In genomic region chr1:9115656-9116205, GRCh38 we compare ENCODE assay signal across 19 cellular contexts. TPM values are rescaled to one million over a fixed set of nuclear protein-coding genes. Genes with fewer than 3 reads are reported as not detected.
A peak's percentile ranks its signal among the peaks of the same experiment; 100 is the strongest.
DNase-seq lines count a peak whose midpoint lies in the region; ATAC-seq, FAIRE-seq and TF ChIP-seq lines count a peak whose summit lies in the region.
"Had no signal": no experiment of that assay in that cellular context is flagged by ENCODE, and none has a peak within 500 bp of the region (broad histone marks: within the 10 kb centered on the region; RNA-seq: fewer than 3 reads in every experiment).

No MANE protein-coding gene starts in this region.

- no peaks in the 10 kb centered on the region for H3K4me1 ChIP-seq in pancreas

- H3K4me3 ChIP-seq in LNCaP clone FGC (ENCODE audit: low read depth, low read length) (no peak overlapping the region), pancreas (no peak overlapping the region)

- peak; percentile 10 to 59 (median 46) for ATAC-seq in pancreas
- no peak for ATAC-seq in HG03571 (IDR thresholded peaks at IDR 0.05; ENCODE audit: unreplicated experiment)
- ATAC-seq: activated naive CD4-positive, alpha-beta T cell treated with anti-CD3 and anti-CD28 coated beads, Interleukin-2, amount 50 U/mL, for 72 hours; CD8-positive, alpha-beta T cell; stimulated activated naive CD8-positive, alpha-beta T cell treated with anti-CD3 and anti-CD28 coated beads, Interleukin-15, amount 100 ng/mL, for 72 hours had no signal

- H3K27me3 ChIP-seq in pancreas = no peaks in the 10 kb centered on the region

- TF ChIP-seq CTCF in LNCaP clone FGC (IDR thresholded peaks at IDR 0.05; ENCODE audit: control insufficient read depth, extremely low read depth, insufficient read depth) (no peak), pancreas (IDR thresholded peaks at IDR 0.05) (no peak), osteocyte (IDR thresholded peaks at IDR 0.05) (no peak)

- intact Hi-C loops in pancreas (cut with DNase I) = no loop called here

- H3K27me3 Mint-ChIP-seq in osteocyte (ENCODE audit: unreplicated experiment) = no peaks in the 10 kb centered on the region
- H3K27me3 Mint-ChIP-seq: naive B cell; stimulated activated naive CD8-positive, alpha-beta T cell treated with anti-CD3 and anti-CD28 coated beads, Interleukin-15, amount 100 ng/mL, for 72 hours had no signal

- no peaks in the 10 kb centered on the region for H3K4me1 Mint-ChIP-seq in osteocyte (ENCODE audit: unreplicated experiment)

- H3K27ac ChIP-seq in pancreas = peak overlapping the region in 2 of 4 donors; percentile 37 to 60

- H3K36me3 ChIP-seq in pancreas = no peaks in the 10 kb centered on the region

- no peaks in the 10 kb centered on the region for H3K9me3 ChIP-seq in pancreas

- WGBS in pancreas, 2 donors = 36 to 42% methylated on average over 1 of the region's 1 CpG

- H3K36me3 Mint-ChIP-seq in osteocyte (ENCODE audit: unreplicated experiment) = no peaks in the 10 kb centered on the region
- H3K36me3 Mint-ChIP-seq: activated naive CD4-positive, alpha-beta T cell treated with anti-CD3 and anti-CD28 coated beads, Interleukin-2, amount 50 U/mL, for 72 hours; naive B cell had no signal

- no peak overlapping the region for H3K27ac Mint-ChIP-seq in osteocyte (ENCODE audit: unreplicated experiment)
- H3K27ac Mint-ChIP-seq: activated CD4-positive, alpha-beta T cell treated with anti-CD3 and anti-CD28 coated beads, Interleukin-2, amount 10 ng/mL, durations not matched to agents 24 days and 14 days; activated naive CD4-positive, alpha-beta T cell treated with anti-CD3 and anti-CD28 coated beads, Interleukin-2, amount 50 U/mL, for 72 hours; CD8-positive, alpha-beta T cell; stimulated activated naive CD8-positive, alpha-beta T cell treated with anti-CD3 and anti-CD28 coated beads, Interleukin-15, amount 100 ng/mL, for 72 hours had no signal

- no peak overlapping the region for H3K4me3 Mint-ChIP-seq in osteocyte (ENCODE audit: unreplicated experiment)
- H3K4me3 Mint-ChIP-seq: activated CD4-positive, alpha-beta T cell treated with anti-CD3 and anti-CD28 coated beads, Interleukin-2, amount 10 ng/mL, durations not matched to agents 24 days and 14 days; CD8-positive, alpha-beta T cell; naive B cell; stimulated activated naive CD8-positive, alpha-beta T cell treated with anti-CD3 and anti-CD28 coated beads, Interleukin-15, amount 100 ng/mL, for 72 hours had no signal

- DNase-seq in NCI-H345 (lab: John Stamatoyannopoulos, UW) = peak; percentile 8
- no peak for DNase-seq in NCI-H345 treated with DMSO at 0.1 percent for 48 hours (lab: John Stamatoyannopoulos, UW; ENCODE audit: unreplicated experiment)
- peak; percentile 56 for DNase-seq in LNCaP clone FGC (ENCODE audit: low read depth)
- DNase-seq in dermis blood vessel endothelial cell = peak; percentile 42
- peak in 1 of 6 donors; percentile 39 for DNase-seq in pancreas
- no peak for DNase-seq in osteocyte (ENCODE audit: extremely low spot score, unreplicated experiment)
- DNase-seq in UCSD-AML1 (lab: John Stamatoyannopoulos, UW; ENCODE audit: unreplicated experiment) = no peak
- DNase-seq: ACHN; activated CD4-positive, alpha-beta T cell treated with anti-CD3 and anti-CD28 coated beads, Interleukin-2, amount 10 ng/mL, durations not matched to agents 24 days and 14 days; activated T-cell treated with anti-CD3 and anti-CD28 coated beads, Interleukin-2, amount 50 U/mL, for 1 hour; CD8-positive, alpha-beta T cell; naive B cell; NCI-H187 treated with DMSO at 0.1 percent for 48 hours; stimulated activated naive CD8-positive, alpha-beta T cell treated with anti-CD3 and anti-CD28 coated beads, Interleukin-15, amount 100 ng/mL, for 72 hours had no signal

- no peaks in the 10 kb centered on the region for H3K9me3 Mint-ChIP-seq in osteocyte (ENCODE audit: unreplicated experiment)
- H3K9me3 Mint-ChIP-seq: activated CD4-positive, alpha-beta T cell treated with anti-CD3 and anti-CD28 coated beads, Interleukin-2, amount 10 ng/mL, durations not matched to agents 24 days and 14 days; activated naive CD4-positive, alpha-beta T cell treated with anti-CD3 and anti-CD28 coated beads, Interleukin-2, amount 50 U/mL, for 72 hours; CD8-positive, alpha-beta T cell; naive B cell; stimulated activated naive CD8-positive, alpha-beta T cell treated with anti-CD3 and anti-CD28 coated beads, Interleukin-15, amount 100 ng/mL, for 72 hours had no signal

- no peak for FAIRE-seq in pancreas (lab: Jason Lieb, UNC)
- FAIRE-seq: bronchial epithelial cell, GM19239, urothelium cell line had no signal

RNA-seq across cellular contexts. Expression of gene GPR157, which starts 13.2 kb away (rescaled TPM):
- total RNA-seq in dermis blood vessel endothelial cell (4.3 and 7.0 TPM in 2 replicates), pancreas (1 to 10 TPM; 3.5 to 6.2 (median 5.3) TPM), osteocyte (0.76 and 4.1 TPM in 2 replicates)
- 1 to 10 TPM; 2.1 to 2.6 TPM for polyA plus RNA-seq in pancreas

RNA-seq across cellular contexts. Expression of gene SLC2A5, which starts 46.3 kb away (rescaled TPM):
- total RNA-seq in dermis blood vessel endothelial cell = 0.34 TPM in 1 of 2 replicates, not detected in the other
- total RNA-seq in pancreas = 1 to 10 TPM in 3 of 6 donors, under 1 TPM in 3; 0.14 to 4.4 (median 0.91) TPM
- under 1 TPM; 0.16 to 0.19 TPM for polyA plus RNA-seq in pancreas
- 0.39 TPM in 1 of 2 replicates, not detected in the other for total RNA-seq in osteocyte
- total RNA-seq: activated CD4-positive, alpha-beta T cell treated with anti-CD3 and anti-CD28 coated beads, Interleukin-2, amount 10 ng/mL, durations not matched to agents 24 days and 14 days; activated naive CD4-positive, alpha-beta T cell treated with anti-CD3 and anti-CD28 coated beads, Interleukin-2, amount 50 U/mL, for 72 hours; CD8-positive, alpha-beta T cell had no signal

Comparison
In these comparisons a context has a peak if more than half of its experiments do, and no peak if none do; other contexts are left out.
1. DNase-seq: peak in NCI-H345 (single experiment), LNCaP clone FGC (single experiment) and dermis blood vessel endothelial cell (single experiment); none in NCI-H345 treated with DMSO at 0.1 percent for 48 hours (single experiment), osteocyte (single experiment) and UCSD-AML1 (single experiment).